Comparison of ENCODE assay signal across 1 cellular context in genomic region chr19:44260343-44260681, GRCh38.
TF ChIP-seq lines count a peak whose summit lies in the region.

No MANE protein-coding gene starts in this region.

TF ChIP-seq in K562, 482 proteins besides CTCF, POLR2A, EP300 and RAD21:
- TF ChIP-seq ZNF263 (CRISPR knock-in tag; IDR thresholded peaks at IDR 0.05; ENCODE audit: borderline replicate concordance) (no peak), TRIM28 (IDR thresholded peaks at IDR 0.05) (no peak), L3MBTL2 (IDR thresholded peaks at IDR 0.05) (no peak), ZBTB40 (IDR thresholded peaks at IDR 0.05) (no peak), ZBTB40 (CRISPR knock-in tag; IDR thresholded peaks at IDR 0.05) (no peak), ZNF282 (CRISPR knock-in tag; IDR thresholded peaks at IDR 0.05) (no peak), FOXJ3 (CRISPR knock-in tag; IDR thresholded peaks at IDR 0.05) (no peak), RERE (CRISPR knock-in tag; IDR thresholded peaks at IDR 0.05; ENCODE audit: borderline replicate concordance) (no peak), SAFB (IDR thresholded peaks at IDR 0.05; ENCODE audit: borderline replicate concordance, low read depth, low read length) (no peak), NCOA6 (IDR thresholded peaks at IDR 0.05) (no peak), SMARCA4 (IDR thresholded peaks at IDR 0.05) (no peak), MED1 (CRISPR knock-in tag; IDR thresholded peaks at IDR 0.05; ENCODE audit: borderline replicate concordance) (no peak), CBX1 (IDR thresholded peaks at IDR 0.05; ENCODE audit: low read depth) (no peak), ZNF592 (IDR thresholded peaks at IDR 0.05) (no peak), U2AF2 (optimal IDR thresholded peaks at IDR 0.05; ENCODE audit: low read depth, low read length) (no peak), RFX7 (CRISPR knock-in tag; IDR thresholded peaks at IDR 0.05) (no peak), U2AF1 (optimal IDR thresholded peaks at IDR 0.05; ENCODE audit: low read depth, low read length) (no peak), FOXA3 (CRISPR knock-in tag; conservative IDR thresholded peaks at IDR 0.05 in 1 of 2, IDR thresholded peaks at IDR 0.05 in 1 of 2) (no peak)
- TF ChIP-seq, protein P1, sequence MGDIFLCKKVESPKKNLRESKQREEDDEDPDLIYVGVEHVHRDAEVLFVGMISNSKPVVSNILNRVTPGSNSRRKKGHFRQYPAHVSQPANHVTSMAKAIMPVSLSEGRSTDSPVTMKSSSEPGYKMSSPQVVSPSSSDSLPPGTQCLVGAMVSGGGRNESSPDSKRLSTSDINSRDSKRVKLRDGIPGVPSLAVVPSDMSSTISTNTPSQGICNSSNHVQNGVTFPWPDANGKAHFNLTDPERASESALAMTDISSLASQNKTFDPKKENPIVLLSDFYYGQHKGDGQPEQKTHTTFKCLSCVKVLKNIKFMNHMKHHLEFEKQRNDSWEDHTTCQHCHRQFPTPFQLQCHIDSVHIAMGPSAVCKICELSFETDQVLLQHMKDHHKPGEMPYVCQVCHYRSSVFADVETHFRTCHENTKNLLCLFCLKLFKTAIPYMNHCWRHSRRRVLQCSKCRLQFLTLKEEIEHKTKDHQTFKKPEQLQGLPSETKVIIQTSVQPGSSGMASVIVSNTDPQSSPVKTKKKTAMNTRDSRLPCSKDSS (IDR thresholded peaks at IDR 0.05; ENCODE audit: low read depth, partially characterized antibody), result no peak
- TF ChIP-seq, protein P2, sequence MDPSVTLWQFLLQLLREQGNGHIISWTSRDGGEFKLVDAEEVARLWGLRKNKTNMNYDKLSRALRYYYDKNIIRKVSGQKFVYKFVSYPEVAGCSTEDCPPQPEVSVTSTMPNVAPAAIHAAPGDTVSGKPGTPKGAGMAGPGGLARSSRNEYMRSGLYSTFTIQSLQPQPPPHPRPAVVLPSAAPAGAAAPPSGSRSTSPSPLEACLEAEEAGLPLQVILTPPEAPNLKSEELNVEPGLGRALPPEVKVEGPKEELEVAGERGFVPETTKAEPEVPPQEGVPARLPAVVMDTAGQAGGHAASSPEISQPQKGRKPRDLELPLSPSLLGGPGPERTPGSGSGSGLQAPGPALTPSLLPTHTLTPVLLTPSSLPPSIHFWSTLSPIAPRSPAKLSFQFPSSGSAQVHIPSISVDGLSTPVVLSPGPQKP (CRISPR knock-in tag; IDR thresholded peaks at IDR 0.05), result no peak
- TF ChIP-seq, protein P3, sequence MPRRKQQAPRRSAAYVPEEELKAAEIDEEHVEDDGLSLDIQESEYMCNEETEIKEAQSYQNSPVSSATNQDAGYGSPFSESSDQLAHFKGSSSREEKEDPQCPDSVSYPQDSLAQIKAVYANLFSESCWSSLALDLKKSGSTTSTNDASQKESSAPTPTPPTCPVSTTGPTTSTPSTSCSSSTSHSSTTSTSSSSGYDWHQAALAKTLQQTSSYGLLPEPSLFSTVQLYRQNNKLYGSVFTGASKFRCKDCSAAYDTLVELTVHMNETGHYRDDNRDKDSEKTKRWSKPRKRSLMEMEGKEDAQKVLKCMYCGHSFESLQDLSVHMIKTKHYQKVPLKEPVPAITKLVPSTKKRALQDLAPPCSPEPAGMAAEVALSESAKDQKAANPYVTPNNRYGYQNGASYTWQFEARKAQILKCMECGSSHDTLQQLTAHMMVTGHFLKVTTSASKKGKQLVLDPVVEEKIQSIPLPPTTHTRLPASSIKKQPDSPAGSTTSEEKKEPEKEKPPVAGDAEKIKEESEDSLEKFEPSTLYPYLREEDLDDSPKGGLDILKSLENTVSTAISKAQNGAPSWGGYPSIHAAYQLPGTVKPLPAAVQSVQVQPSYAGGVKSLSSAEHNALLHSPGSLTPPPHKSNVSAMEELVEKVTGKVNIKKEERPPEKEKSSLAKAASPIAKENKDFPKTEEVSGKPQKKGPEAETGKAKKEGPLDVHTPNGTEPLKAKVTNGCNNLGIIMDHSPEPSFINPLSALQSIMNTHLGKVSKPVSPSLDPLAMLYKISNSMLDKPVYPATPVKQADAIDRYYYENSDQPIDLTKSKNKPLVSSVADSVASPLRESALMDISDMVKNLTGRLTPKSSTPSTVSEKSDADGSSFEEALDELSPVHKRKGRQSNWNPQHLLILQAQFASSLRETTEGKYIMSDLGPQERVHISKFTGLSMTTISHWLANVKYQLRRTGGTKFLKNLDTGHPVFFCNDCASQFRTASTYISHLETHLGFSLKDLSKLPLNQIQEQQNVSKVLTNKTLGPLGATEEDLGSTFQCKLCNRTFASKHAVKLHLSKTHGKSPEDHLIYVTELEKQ (CRISPR knock-in tag; IDR thresholded peaks at IDR 0.05), result no peak
